ENCODE assay signal across 19 cellular contexts in the genomic region with DNA sequence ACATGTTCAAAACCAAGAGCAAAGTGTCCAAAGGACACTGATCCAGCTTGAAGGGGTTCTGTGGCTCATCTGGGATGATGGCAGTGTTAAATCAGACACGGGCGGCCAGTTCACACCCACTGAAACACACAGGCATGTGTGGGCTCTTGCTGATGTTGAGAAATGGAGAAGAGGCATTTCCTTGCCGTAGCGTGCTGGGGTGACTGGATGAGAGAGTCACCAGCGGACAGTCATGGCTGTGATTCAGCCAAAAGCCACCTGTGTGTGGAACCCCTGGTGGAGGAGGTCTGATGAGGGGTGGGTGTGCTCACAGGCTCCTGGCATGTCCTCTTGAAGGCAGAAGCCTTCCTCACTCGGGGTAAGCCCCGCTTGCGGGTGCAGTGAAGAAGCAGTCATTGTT. TPM values are rescaled to one million over a fixed set of nuclear protein-coding genes. Genes with fewer than 3 reads are reported as not detected.
DNase-seq lines count a peak whose midpoint lies in the region; ATAC-seq and TF ChIP-seq lines count a peak whose summit lies in the region.
"Had no signal": no experiment of that assay in that cellular context is flagged by ENCODE, and none has a peak within 500 bp of the region (broad histone marks: within the 10 kb centered on the region; RNA-seq: fewer than 3 reads in every experiment).

No MANE protein-coding gene starts in this region.

- H3F3A ChIP-seq in SK-N-SH (replicated peaks; ENCODE audit: insufficient read depth) = peaks cover 24% of the 10 kb centered on the region

- no peak overlapping the region for H3K4me2 ChIP-seq in SK-N-SH
- H3K4me2 ChIP-seq in osteoblast (ENCODE audit: insufficient read depth, low read length) = no peak overlapping the region

- WGBS in SK-N-SH (ENCODE audit: low lambda C conversion rate) = 100% methylated on average over 5 of the region's 8 CpGs
- 92 to 97% (median 93%) methylated on average over 8 of the region's 8 CpGs for WGBS in adrenal gland, 4 donors

- no peak overlapping the region for H3K9ac ChIP-seq in SK-N-SH

- DNase-seq in SK-N-SH (peak; percentile 2), GM12865 (ENCODE audit: low read depth) (peak; percentile 0), adrenal gland (peak in 4 of 7 donors; percentile 2 to 39 (median 10)), osteoblast (ENCODE audit: insufficient read length, low spot score, missing footprints) (peak; percentile 65)
- DNase-seq: activated naive CD8-positive, alpha-beta T cell treated with anti-CD3 and anti-CD28 coated beads, Interleukin-2, amount 10 ng/mL, durations not matched to agents 7 days and 5 days; CD8-positive, alpha-beta T cell; cerebellar nuclear complex; left colon; NCI-H1092; NCI-H2171 treated with DMSO at 0.1 percent for 48 hours; T-helper 9 cell had no signal

- H2AFZ ChIP-seq in SK-N-SH (ENCODE audit: low read depth) (no peak overlapping the region), osteoblast (ENCODE audit: low read length) (no peak overlapping the region)

- CTCF ChIA-PET in SK-N-SH (lab: Yijun Ruan, JAX) = no interaction called here

- POLR2A ChIA-PET in SK-N-SH (lab: Yijun Ruan, JAX) = no interaction called here

- no peak for TF ChIP-seq CTCF in SK-N-SH (IDR thresholded peaks at IDR 0.05)
- no peak for TF ChIP-seq CTCF in GM12865 (IDR thresholded peaks at IDR 0.05; ENCODE audit: insufficient read depth, low read depth, low read length, missing control alignments)
- TF ChIP-seq CTCF in adrenal gland (IDR thresholded peaks at IDR 0.05) = no peak
- no peak for TF ChIP-seq CTCF in osteoblast (IDR thresholded peaks at IDR 0.05; ENCODE audit: extremely low read depth, low read depth, low read length)

- no peaks in the 10 kb centered on the region for H3K27me3 ChIP-seq in SK-N-SH (ENCODE audit: insufficient read depth)
- no peaks in the 10 kb centered on the region for H3K27me3 ChIP-seq in adrenal gland
- H3K27me3 ChIP-seq in osteoblast (ENCODE audit: insufficient read depth, low read length) = no peaks in the 10 kb centered on the region
- H3K27me3 ChIP-seq: upper lobe of left lung had no signal

- H4K20me1 ChIP-seq in SK-N-SH (ENCODE audit: insufficient read depth) (peaks cover 100% of the 10 kb centered on the region), osteoblast (ENCODE audit: insufficient read depth, low read length) (peaks cover 97% of the 10 kb centered on the region)

- H3K9me3 ChIP-seq in SK-N-SH (no peaks in the 10 kb centered on the region), adrenal gland (replicated peaks in 1 of 3) (peaks cover 0 to 9% (median 0%) of the 10 kb centered on the region in 3 donors), osteoblast (ENCODE audit: low read depth, low read length) (no peaks in the 10 kb centered on the region)
- H3K9me3 ChIP-seq: prostate gland had no signal

- TF ChIP-seq RAD21 in SK-N-SH (IDR thresholded peaks at IDR 0.05; ENCODE audit: low read length) = no peak

- no peaks in the 10 kb centered on the region for H3K9me2 ChIP-seq in SK-N-SH

- H3K36me3 ChIP-seq in SK-N-SH (replicated peaks in 1 of 2; ENCODE audit: control insufficient read depth in 1 of 2, insufficient read depth in 2 of 2, low read length in 1 of 2) = peaks cover 55 to 62% of the 10 kb centered on the region in 2 experiments
- peaks cover 0 to 48% of the 10 kb centered on the region in 2 donors for H3K36me3 ChIP-seq in adrenal gland (replicated peaks in 1 of 2)
- peaks cover 73% of the 10 kb centered on the region for H3K36me3 ChIP-seq in osteoblast (ENCODE audit: insufficient read depth, low read length)

- intact Hi-C loops in adrenal gland (cut with DNase I) = no loop called here

- ATAC-seq in SK-N-SH treated with all-trans-retinoic acid at 6 μM for 48 hours (no peak), GM18867 (IDR thresholded peaks at IDR 0.05; ENCODE audit: unreplicated experiment) (no peak), HG03280 (IDR thresholded peaks at IDR 0.05; ENCODE audit: unreplicated experiment) (no peak), GM19455 (IDR thresholded peaks at IDR 0.05; ENCODE audit: unreplicated experiment) (no peak)
- ATAC-seq: CD8-positive, alpha-beta T cell; left colon; Right ventricle myocardium inferior had no signal

- H3K27ac ChIP-seq in SK-N-SH (ENCODE audit: low read depth in 2 of 2, low read length in 1 of 2) (no peak overlapping the region), adrenal gland (no peak overlapping the region), osteoblast (ENCODE audit: low read depth, low read length) (peak overlapping the region; percentile 46)
- H3K27ac ChIP-seq: 22Rv1, prostate gland, upper lobe of left lung had no signal

- no peak for TF ChIP-seq EP300 in SK-N-SH (IDR thresholded peaks at IDR 0.05; ENCODE audit: borderline replicate concordance in 1 of 2, low read depth in 1 of 2, low read length in 1 of 2)

- H3K4me3 ChIP-seq in SK-N-SH (ENCODE audit: low read depth in 2 of 2, low read length in 1 of 2) (no peak overlapping the region), GM12865 (ENCODE audit: low read depth, low read length) (no peak overlapping the region), adrenal gland (no peak overlapping the region), osteoblast (ENCODE audit: insufficient read depth, low read length) (no peak overlapping the region)
- H3K4me3 ChIP-seq: prostate gland, upper lobe of left lung had no signal

- H3K79me2 ChIP-seq in SK-N-SH (ENCODE audit: insufficient read depth) (peaks cover 99% of the 10 kb centered on the region), osteoblast (ENCODE audit: insufficient read depth, low read length) (peaks cover 100% of the 10 kb centered on the region)

- no peak for TF ChIP-seq POLR2A in adrenal gland (IDR thresholded peaks at IDR 0.05)

- no peaks in the 10 kb centered on the region; a peak in 1 of 4 replicates for H3K4me1 ChIP-seq in SK-N-SH (ENCODE audit: control insufficient read depth in 1 of 2, insufficient read depth in 2 of 2, low read depth in 1 of 2, low read length in 1 of 2)
- peaks cover 5 to 37% of the 10 kb centered on the region in 2 donors for H3K4me1 ChIP-seq in adrenal gland (replicated peaks in 1 of 2)
- H3K4me1 ChIP-seq in osteoblast (ENCODE audit: insufficient read depth, low read length) = peaks cover 10% of the 10 kb centered on the region

TF ChIP-seq in SK-N-SH treated with all-trans-retinoic acid at 6 μM for 48 hours, 23 proteins besides CTCF, POLR2A, EP300 and RAD21 (continues in another document):
- TF ChIP-seq, protein P1, sequence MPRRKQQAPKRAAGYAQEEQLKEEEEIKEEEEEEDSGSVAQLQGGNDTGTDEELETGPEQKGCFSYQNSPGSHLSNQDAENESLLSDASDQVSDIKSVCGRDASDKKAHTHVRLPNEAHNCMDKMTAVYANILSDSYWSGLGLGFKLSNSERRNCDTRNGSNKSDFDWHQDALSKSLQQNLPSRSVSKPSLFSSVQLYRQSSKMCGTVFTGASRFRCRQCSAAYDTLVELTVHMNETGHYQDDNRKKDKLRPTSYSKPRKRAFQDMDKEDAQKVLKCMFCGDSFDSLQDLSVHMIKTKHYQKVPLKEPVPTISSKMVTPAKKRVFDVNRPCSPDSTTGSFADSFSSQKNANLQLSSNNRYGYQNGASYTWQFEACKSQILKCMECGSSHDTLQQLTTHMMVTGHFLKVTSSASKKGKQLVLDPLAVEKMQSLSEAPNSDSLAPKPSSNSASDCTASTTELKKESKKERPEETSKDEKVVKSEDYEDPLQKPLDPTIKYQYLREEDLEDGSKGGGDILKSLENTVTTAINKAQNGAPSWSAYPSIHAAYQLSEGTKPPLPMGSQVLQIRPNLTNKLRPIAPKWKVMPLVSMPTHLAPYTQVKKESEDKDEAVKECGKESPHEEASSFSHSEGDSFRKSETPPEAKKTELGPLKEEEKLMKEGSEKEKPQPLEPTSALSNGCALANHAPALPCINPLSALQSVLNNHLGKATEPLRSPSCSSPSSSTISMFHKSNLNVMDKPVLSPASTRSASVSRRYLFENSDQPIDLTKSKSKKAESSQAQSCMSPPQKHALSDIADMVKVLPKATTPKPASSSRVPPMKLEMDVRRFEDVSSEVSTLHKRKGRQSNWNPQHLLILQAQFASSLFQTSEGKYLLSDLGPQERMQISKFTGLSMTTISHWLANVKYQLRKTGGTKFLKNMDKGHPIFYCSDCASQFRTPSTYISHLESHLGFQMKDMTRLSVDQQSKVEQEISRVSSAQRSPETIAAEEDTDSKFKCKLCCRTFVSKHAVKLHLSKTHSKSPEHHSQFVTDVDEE (CRISPR knock-in tag; IDR thresholded peaks at IDR 0.05) = no peak
- TF ChIP-seq RARB (CRISPR knock-in tag; IDR thresholded peaks at IDR 0.05) (no peak), BACH2 (CRISPR knock-in tag; IDR thresholded peaks at IDR 0.05; ENCODE audit: borderline replicate concordance) (no peak), ZC3H10 (CRISPR knock-in tag; IDR thresholded peaks at IDR 0.05) (no peak), ISL1 (CRISPR knock-in tag; IDR thresholded peaks at IDR 0.05) (no peak)

RNA-seq across cellular contexts. Expression of a gene that starts 7.2 kb away (rescaled TPM):
- polyA plus RNA-seq in SK-N-SH (2012; rRNA removed) = 28.6 and 42.9 TPM in 2 replicates
- polyA plus RNA-seq in SK-N-SH (2012; cell fraction: cytosol; rRNA removed) = 17.8 and 24.9 TPM in 2 replicates
- 107 and 195 TPM in 2 replicates for polyA plus RNA-seq in SK-N-SH (2012; cell fraction: nucleus; rRNA removed)
- total RNA-seq in adrenal gland = 10 to 100 TPM in 6 of 8 donors, 1 to 10 TPM in 2; 8.0 to 24.8 (median 15.4) TPM
- 10 to 100 TPM in 2 of 3 donors, 1 to 10 TPM in 1; 5.0 to 42.0 (median 36.0) TPM for polyA plus RNA-seq in adrenal gland
- 5.3 and 5.4 TPM in 2 replicates for total RNA-seq in osteoblast

RNA-seq across cellular contexts. Expression of a gene that starts 13.2 kb away (rescaled TPM):
- polyA plus RNA-seq in SK-N-SH (2012; rRNA removed) = 70.3 and 75.3 TPM in 2 replicates
- polyA plus RNA-seq in SK-N-SH (2012; cell fraction: cytosol; rRNA removed) = 27.2 and 49.1 TPM in 2 replicates
- polyA plus RNA-seq in SK-N-SH (2012; cell fraction: nucleus; rRNA removed) = 185 and 306 TPM in 2 replicates
- 100 to 1,000 TPM in 2 of 8 donors, 10 to 100 TPM in 6; 56.4 to 120 (median 70.8) TPM for total RNA-seq in adrenal gland
- 100 to 1,000 TPM in 2 of 3 donors, 10 to 100 TPM in 1; 25.1 to 309 (median 303) TPM for polyA plus RNA-seq in adrenal gland
- 34.5 and 51.4 TPM in 2 replicates for total RNA-seq in osteoblast

RNA-seq across cellular contexts. Expression of a gene that starts 13.4 kb away (rescaled TPM):
- polyA plus RNA-seq in SK-N-SH (2012; rRNA removed) = 659 and 713 TPM in 2 replicates
- 317 and 453 TPM in 2 replicates for polyA plus RNA-seq in SK-N-SH (2012; cell fraction: cytosol; rRNA removed)
- 442 and 463 TPM in 2 replicates for polyA plus RNA-seq in SK-N-SH (2012; cell fraction: nucleus; rRNA removed)
- total RNA-seq in adrenal gland = 100 to 1,000 TPM; 345 to 611 (median 381) TPM
- polyA plus RNA-seq in adrenal gland = 100 to 1,000 TPM; 274 to 510 (median 384) TPM
- total RNA-seq in osteoblast = 231 and 248 TPM in 2 replicates

RNA-seq across cellular contexts. Expression of a gene that starts 44.1 kb away (rescaled TPM):
- polyA plus RNA-seq in SK-N-SH (2012; rRNA removed) (717 and 742 TPM in 2 replicates), adrenal gland (100 to 1,000 TPM in 2 of 3 donors, 10 to 100 TPM in 1; 42.3 to 414 (median 388) TPM)
- 457 and 681 TPM in 2 replicates for polyA plus RNA-seq in SK-N-SH (2012; cell fraction: cytosol; rRNA removed)
- polyA plus RNA-seq in SK-N-SH (2012; cell fraction: nucleus; rRNA removed) = 521 and 537 TPM in 2 replicates
- total RNA-seq in adrenal gland (100 to 1,000 TPM; 162 to 427 (median 236) TPM), osteoblast (253 and 278 TPM in 2 replicates)

RNA-seq across cellular contexts. Expression of a gene that starts 53.8 kb away (rescaled TPM):
- 0.92 and 0.97 TPM in 2 replicates for polyA plus RNA-seq in SK-N-SH (2012; rRNA removed)
- polyA plus RNA-seq in SK-N-SH (2012; cell fraction: cytosol; rRNA removed) = 0.50 and 0.69 TPM in 2 replicates
- polyA plus RNA-seq in SK-N-SH (2012; cell fraction: nucleus; rRNA removed) = 2.1 and 2.9 TPM in 2 replicates
- total RNA-seq in adrenal gland = 1 to 10 TPM in 7 of 8 donors, under 1 TPM in 1; 0.87 to 4.1 (median 1.3) TPM
- polyA plus RNA-seq in adrenal gland = 1 to 10 TPM in 2 of 3 donors, under 1 TPM in 1; 0.05 to 2.1 (median 1.8) TPM
- total RNA-seq in osteoblast = 0.88 and 1.4 TPM in 2 replicates

Comparison
In these comparisons a context has a peak if more than half of its experiments do, and no peak if none do; other contexts are left out.
1. DNase-seq: peak in every context shown above with its lines; median percentile 65 in osteoblast; 10 in adrenal gland; 2 in SK-N-SH; 0 in GM12865.